Comparison of ENCODE assay signal across 7 cellular contexts in genomic region chr2:136384541-136385303, GRCh38.
DNase-seq lines count a peak whose midpoint lies in the region; ATAC-seq, FAIRE-seq and TF ChIP-seq lines count a peak whose summit lies in the region.

No MANE protein-coding gene starts in this region.

- H3K27ac ChIP-seq in H9 (ENCODE audit: insufficient read length, low read depth, low read length) (no peak overlapping the region), SK-N-SH (ENCODE audit: low read depth in 2 of 2, low read length in 1 of 2) (no peak overlapping the region), GM12878 (ENCODE audit: control insufficient read depth, insufficient read depth) (no peak overlapping the region)

- no TSS peak for BruUV-seq in GM12878 (replicated peaks; lab: Mats Ljungman, UMichigan)

- SMC1A ChIA-PET in GM12878 (lab: Charles Lee; ENCODE audit: uncharacterized antibody, unreplicated experiment) = interaction anchor here (0.6 to 13.2 kb wide), 72 partner anchors 9 to 1453 kb away, joined by 3 to 348 read pairs (median 5); partner anchors contain the start of gene MCM6

- peak; percentile 39 for DNase-seq in H9
- peak; percentile 35 for DNase-seq in M059J (ENCODE audit: low read depth)
- peak; percentile 45 for DNase-seq in SK-N-SH
- no peak for DNase-seq in GM12878 (ENCODE audit: low read depth, low spot score)
- no peak for DNase-seq in kidney epithelial cell (ENCODE audit: low read depth)
- peak; percentile 7 to 75 (median 52) for DNase-seq in stimulated activated naive CD4-positive, alpha-beta T cell (lab: John Stamatoyannopoulos, UW)

- no peak overlapping the region for H2BK5ac ChIP-seq in H9 (ENCODE audit: insufficient read length, low read length)

- H3K4me3 ChIP-seq in SK-N-SH (ENCODE audit: low read depth in 2 of 2, low read length in 1 of 2) (no peak overlapping the region), GM12878 (no peak overlapping the region), kidney epithelial cell (ENCODE audit: low read depth, low read length) (no peak overlapping the region)

- H3K9ac ChIP-seq in H9 (ENCODE audit: extremely low read depth, insufficient read length, low read length) = no peak overlapping the region
- no peak overlapping the region for H3K9ac ChIP-seq in SK-N-SH
- no peak overlapping the region for H3K9ac ChIP-seq in GM12878 (ENCODE audit: control insufficient read depth, insufficient read depth, low read length)

- no CpG with 5 or more reads among the region's 3 CpGs for WGBS in H9 (ENCODE audit: extremely low coverage, insufficient read length, low lambda C conversion rate)
- 15% methylated on average over 3 of the region's 3 CpGs for WGBS in SK-N-SH (ENCODE audit: low lambda C conversion rate)
- WGBS in GM12878 (ENCODE audit: insufficient coverage, insufficient replicate concordance, low lambda C conversion rate, missing lambda C conversion rate) = 0% methylated on average over 3 of the region's 3 CpGs

- H3K4me1 ChIP-seq in H9 (ENCODE audit: insufficient read depth, low read length) (no peaks in the 10 kb centered on the region), SK-N-SH (ENCODE audit: control insufficient read depth in 1 of 2, insufficient read depth in 2 of 2, low read depth in 1 of 2, low read length in 1 of 2) (no peaks in the 10 kb centered on the region; a peak in 1 of 4 replicates), GM12878 (ENCODE audit: control insufficient read depth, insufficient read depth, low read length) (peaks cover 21% of the 10 kb centered on the region)

- H4K91ac ChIP-seq in H9 (ENCODE audit: insufficient read length, low read depth, low read length) = no peak overlapping the region

- no peak overlapping the region for H2BK120ac ChIP-seq in H9 (ENCODE audit: low read depth, low read length, poor library complexity, severe bottlenecking)

- no peak for TF ChIP-seq POLR2A in GM12878 (IDR thresholded peaks at IDR 0.05; ENCODE audit: low read depth, low read length)

- RAD21 ChIA-PET in GM12878 (lab: Charles Lee; ENCODE audit: unreplicated experiment) = interaction anchor here (0.6 to 11.9 kb wide), 72 partner anchors 9 to 1396 kb away, joined by 3 to 254 read pairs (median 5); partner anchors contain the start of genes DARS1, MCM6, R3HDM1 and RAB3GAP1

- no peak overlapping the region for H3K27ac Mint-ChIP-seq in H9

- H2AFZ ChIP-seq in H9 (ENCODE audit: low read length) (no peak overlapping the region), SK-N-SH (ENCODE audit: low read depth) (no peak overlapping the region), GM12878 (ENCODE audit: control insufficient read depth, low read depth, low read length) (no peak overlapping the region)

- no peaks in the 10 kb centered on the region for H3K23me2 ChIP-seq in H9 (ENCODE audit: insufficient read length, low read depth, low read length, poor library complexity, severe bottlenecking)

- H4K8ac ChIP-seq in H9 (replicated peaks; ENCODE audit: insufficient read length, low read depth, low read length) = no peak overlapping the region

- H3K4me3 Mint-ChIP-seq in H9 = no peak overlapping the region

- H3K9me3 ChIP-seq in H9 (ENCODE audit: control insufficient read depth, low read depth, low read length) (no peaks in the 10 kb centered on the region), SK-N-SH (no peaks in the 10 kb centered on the region), GM12878 (replicated peaks; ENCODE audit: control insufficient read depth, insufficient read depth, low read length) (no peaks in the 10 kb centered on the region)

- H2BK15ac ChIP-seq in H9 (ENCODE audit: low read depth, low read length) = no peak overlapping the region

- H3K4me2 ChIP-seq in H9 (ENCODE audit: insufficient read depth, insufficient read length, low read length) (no peak overlapping the region), SK-N-SH (no peak overlapping the region), GM12878 (ENCODE audit: control insufficient read depth, insufficient read depth) (peak overlapping the region; percentile 7; the same call in 1 of the 2 replicates)

- CTCF ChIA-PET in SK-N-SH (lab: Yijun Ruan, JAX) = interaction anchor here (0.6 to 11.3 kb wide), 28 partner anchors 9 to 1395 kb away, joined by 3 to 158 read pairs (median 3); partner anchors contain the start of gene MCM6
- CTCF ChIA-PET in GM12878 (lab: Yijun Ruan, JAX) = interaction anchor here (0.5 to 13.1 kb wide), 96 partner anchors 9 to 1380 kb away, joined by 3 to 378 read pairs (median 5); partner anchors contain the start of genes DARS1, MCM6 and RAB3GAP1

- H3K79me1 ChIP-seq in H9 (ENCODE audit: insufficient read depth, low read depth, low read length, poor library complexity, severe bottlenecking) = no peaks in the 10 kb centered on the region

- H3K18ac ChIP-seq in H9 (ENCODE audit: insufficient read length, low read depth, low read length) = no peak overlapping the region

- H2AK5ac ChIP-seq in H9 (ENCODE audit: insufficient read length, low read length) = no peak overlapping the region

- H3K4me1 Mint-ChIP-seq in H9 = peaks cover 6 to 7% of the 10 kb centered on the region in 2 experiments; a peak in 3 of 4 replicates

- H3T11ph ChIP-seq in H9 (ENCODE audit: low read length) = no peak overlapping the region

- no peak overlapping the region for H3K56ac ChIP-seq in H9 (ENCODE audit: insufficient read length, low read depth, low read length)

- H3F3A ChIP-seq in SK-N-SH (replicated peaks; ENCODE audit: insufficient read depth) = no peaks in the 10 kb centered on the region

- no peak overlapping the region for H3K14ac ChIP-seq in H9 (ENCODE audit: insufficient read depth, low read length)

- H3K79me2 ChIP-seq in H9 (ENCODE audit: insufficient read depth, low read length) = no peaks in the 10 kb centered on the region
- H3K79me2 ChIP-seq in SK-N-SH (ENCODE audit: insufficient read depth) = no peaks in the 10 kb centered on the region
- H3K79me2 ChIP-seq in GM12878 (ENCODE audit: control insufficient read depth, insufficient read depth, low read length) = no peaks in the 10 kb centered on the region

- H3K9me3 Mint-ChIP-seq in H9 = no peaks in the 10 kb centered on the region; a peak in 1 of 5 replicates

- no peak for TF ChIP-seq EP300 in SK-N-SH (IDR thresholded peaks at IDR 0.05; ENCODE audit: borderline replicate concordance in 1 of 2, low read depth in 1 of 2, low read length in 1 of 2)
- TF ChIP-seq EP300 in GM12878 (IDR thresholded peaks at IDR 0.05; ENCODE audit: borderline replicate concordance in 1 of 2, control insufficient read depth in 1 of 2, low read depth in 2 of 2, low read length in 2 of 2) = peak; percentile 28 to 37; a peak in 1 of 4 replicates

- FAIRE-seq in GM12878 (lab: Jason Lieb, UNC) = peak; percentile 73

- TF ChIP-seq CTCF in GM12874 (IDR thresholded peaks at IDR 0.05; ENCODE audit: insufficient read depth, low read depth, low read length) (peak; percentile 82), H9 (conservative IDR thresholded peaks at IDR 0.05) (peak; percentile 81), SK-N-SH (IDR thresholded peaks at IDR 0.05) (peak; percentile 45), GM12878 (IDR thresholded peaks at IDR 0.05 in 2 of 3, conservative IDR thresholded peaks at IDR 0.05 in 1 of 3; ENCODE audit: control insufficient read depth in 2 of 3, extremely low read depth in 1 of 3, insufficient read depth in 1 of 3, low read depth in 3 of 3, low read length in 3 of 3) (peak; percentile 83 to 92 (median 87)), kidney epithelial cell (IDR thresholded peaks at IDR 0.05; ENCODE audit: insufficient read depth, low read length, poor library complexity, severe bottlenecking) (peak; percentile 61)

- H4K5ac ChIP-seq in H9 (ENCODE audit: insufficient read length, low read depth, low read length) = no peak overlapping the region

- intact Hi-C loops in GM12878 (cut with micrococcal nuclease; ENCODE audit: unreplicated experiment) = loop anchor here (1.0 to 2.0 kb wide), 2 partner anchors 468 to 588 kb away; no protein-coding TSS in a partner anchor

- H3K4ac ChIP-seq in H9 (ENCODE audit: low read depth, low read length) = no peak overlapping the region

- H3K27me3 ChIP-seq in H9 (ENCODE audit: insufficient read depth, low read length) (no peaks in the 10 kb centered on the region), SK-N-SH (ENCODE audit: insufficient read depth) (no peaks in the 10 kb centered on the region), GM12878 (replicated peaks in 1 of 2; ENCODE audit: control insufficient read depth in 2 of 2, insufficient read depth in 2 of 2, low read length in 1 of 2) (no peaks in the 10 kb centered on the region), kidney epithelial cell (ENCODE audit: control insufficient read depth, insufficient read depth, low read length) (no peaks in the 10 kb centered on the region)

- H3K36me3 ChIP-seq in SK-N-SH (replicated peaks in 1 of 2; ENCODE audit: control insufficient read depth in 1 of 2, insufficient read depth in 2 of 2, low read length in 1 of 2) (no peaks in the 10 kb centered on the region), GM12878 (ENCODE audit: control insufficient read depth in 2 of 2, insufficient read depth in 2 of 2, low read length in 1 of 2) (no peaks in the 10 kb centered on the region), kidney epithelial cell (ENCODE audit: control insufficient read depth, insufficient read depth, low read length) (no peaks in the 10 kb centered on the region)

- H3K36me3 Mint-ChIP-seq in H9 (ENCODE audit: insufficient read depth in 1 of 3, low read depth in 3 of 3) = no peaks in the 10 kb centered on the region

- in situ Hi-C loops in GM12878 (cut with MboI) = loop anchor here (5.0 to 25.0 kb wide), 3 partner anchors 252 to 1397 kb away; no protein-coding TSS in a partner anchor

- no peak overlapping the region for H3K23ac ChIP-seq in H9 (ENCODE audit: insufficient read length, low read depth, low read length)

- no peak overlapping the region for H2BK20ac ChIP-seq in H9 (ENCODE audit: low read depth, low read length, poor library complexity, severe bottlenecking)

- peaks cover 3% of the 10 kb centered on the region for H3K27me3 Mint-ChIP-seq in H9 (ENCODE audit: low read depth)

- no peaks in the 10 kb centered on the region for H3K9me2 ChIP-seq in SK-N-SH

- H4K20me1 ChIP-seq in H9 (ENCODE audit: control insufficient read depth, insufficient read depth, insufficient read length) = no peaks in the 10 kb centered on the region
- no peaks in the 10 kb centered on the region for H4K20me1 ChIP-seq in SK-N-SH (ENCODE audit: insufficient read depth)
- no peaks in the 10 kb centered on the region for H4K20me1 ChIP-seq in GM12878 (ENCODE audit: control insufficient read depth, insufficient read depth)

- TF ChIP-seq RAD21 in SK-N-SH (IDR thresholded peaks at IDR 0.05; ENCODE audit: low read length) = peak; percentile 83
- peak; percentile 91 for TF ChIP-seq RAD21 in GM12878 (IDR thresholded peaks at IDR 0.05; ENCODE audit: insufficient read depth, low read depth, low read length)

- POLR2A ChIA-PET in SK-N-SH (lab: Yijun Ruan, JAX) (interaction anchor here (1.3 kb wide), 1 partner anchor 389 kb away, joined by 3 read pairs; no protein-coding TSS in a partner anchor), GM12878 (lab: Charles Lee) (interaction anchor here (0.5 to 1.8 kb wide), 9 partner anchors 145 to 531 kb away, joined by 3 to 7 read pairs (median 3); partner anchors contain the start of gene MCM6)

- peak; percentile 68 for ATAC-seq in GM12878

- H2BK12ac ChIP-seq in H9 (ENCODE audit: insufficient read length, low read depth, low read length) = no peak overlapping the region

TF ChIP-seq in SK-N-SH, 30 proteins besides CTCF, POLR2A, EP300 and RAD21 (continues in another document):
- TF ChIP-seq SMC3 (IDR thresholded peaks at IDR 0.05; ENCODE audit: low read depth, low read length) = peak; percentile 65

Comparison
In these comparisons a context has a peak if more than half of its experiments do, and no peak if none do; other contexts are left out.
1. DNase-seq: peak in H9 (single experiment), M059J (single experiment), SK-N-SH (single experiment) and stimulated activated naive CD4-positive, alpha-beta T cell (6 of 6); none in GM12878 (single experiment) and kidney epithelial cell (single experiment).
2. Peak in every context shown above with its lines, with median percentiles within 50 percentile points of each other: CTCF ChIP-seq.